Comparison of ENCODE assay signal across 8 cellular contexts in genomic region chr1:119140177-119141019, GRCh38.
DNase-seq lines count a peak whose midpoint lies in the region; ATAC-seq and TF ChIP-seq lines count a peak whose summit lies in the region.

TSS of gene WARS2 (minus strand) at chr1:119140653. CDS start at chr1:119140644, 9 bp downstream.

- H3K9me3 ChIP-seq in OCI-LY3 (ENCODE audit: insufficient read depth, low read length) = no peaks in the 10 kb centered on the region

- no peaks in the 10 kb centered on the region for H4K20me1 ChIP-seq in OCI-LY3 (ENCODE audit: insufficient read depth, low read length)

- no peak for TF ChIP-seq CTCF in OCI-LY3 (IDR thresholded peaks at IDR 0.05; ENCODE audit: low read depth, low read length)
- TF ChIP-seq CTCF in epithelial cell of esophagus (IDR thresholded peaks at IDR 0.05; ENCODE audit: insufficient read depth, low read depth, low read length, missing control alignments) = no peak

- peak within 1 kb of the TSS; percentile 98 for H3K4me2 ChIP-seq in OCI-LY3 (ENCODE audit: low read length)

- peak within 1 kb of the TSS; percentile 94 for H2AFZ ChIP-seq in OCI-LY3 (ENCODE audit: low read depth, low read length)

- DNase-seq in DMS 273 treated with DMSO at 0.1 percent for 48 hours (lab: John Stamatoyannopoulos, UW) (peak; percentile 98), HuH-7.5 (ENCODE audit: low spot score) (peak; percentile 66), epithelial cell of esophagus (ENCODE audit: low read depth) (peak; percentile 99), middle frontal gyrus (ENCODE audit: extremely low spot score, low spot score) (peak; percentile 94)
- peak; percentile 91 for DNase-seq in activated CD8-positive, alpha-beta memory T cell treated with anti-CD3 and anti-CD28 coated beads, Interleukin-2, amount 50 U/mL, for 48 hours
- DNase-seq in stimulated activated CD8-positive, alpha-beta memory T cell treated with anti-CD3 and anti-CD28 coated beads, Interleukin-2, amount 100 ng/mL, for 48 hours (ENCODE audit: low read depth in 2 of 2) = peak; percentile 75 to 85

- H3K4me3 ChIP-seq in OCI-LY3 (ENCODE audit: low read length) = peak within 1 kb of the TSS; percentile 90
- H3K4me3 ChIP-seq in epithelial cell of esophagus (ENCODE audit: low read length) = peak within 1 kb of the TSS; percentile 78

- ATAC-seq in GM21528 (IDR thresholded peaks at IDR 0.05; ENCODE audit: low FRiP score, unreplicated experiment) = peak; percentile 98

- H3K9ac ChIP-seq in OCI-LY3 (ENCODE audit: low read length) = peak within 1 kb of the TSS; percentile 81

- H3K79me2 ChIP-seq in OCI-LY3 (ENCODE audit: low read length) = peaks cover 24% of the 10 kb centered on the region

- H3K27me3 ChIP-seq in OCI-LY3 (ENCODE audit: low read depth, low read length) = no peaks in the 10 kb centered on the region

- H3K4me1 ChIP-seq in OCI-LY3 (ENCODE audit: low read length) = peaks cover 12% of the 10 kb centered on the region

- H3K36me3 ChIP-seq in OCI-LY3 (replicated peaks; ENCODE audit: low read depth, low read length) = no peaks in the 10 kb centered on the region

- H3K27ac ChIP-seq in OCI-LY3 (ENCODE audit: low read length) = peak within 1 kb of the TSS; percentile 79

Comparison
In these comparisons a context has a peak if more than half of its experiments do, and no peak if none do; other contexts are left out.
1. Peak in every context shown above with its lines: DNase-seq, ATAC-seq, H3K4me3 ChIP-seq and H3K27ac ChIP-seq.